ENCODE assay signal across 33 cellular contexts in the genomic region with DNA sequence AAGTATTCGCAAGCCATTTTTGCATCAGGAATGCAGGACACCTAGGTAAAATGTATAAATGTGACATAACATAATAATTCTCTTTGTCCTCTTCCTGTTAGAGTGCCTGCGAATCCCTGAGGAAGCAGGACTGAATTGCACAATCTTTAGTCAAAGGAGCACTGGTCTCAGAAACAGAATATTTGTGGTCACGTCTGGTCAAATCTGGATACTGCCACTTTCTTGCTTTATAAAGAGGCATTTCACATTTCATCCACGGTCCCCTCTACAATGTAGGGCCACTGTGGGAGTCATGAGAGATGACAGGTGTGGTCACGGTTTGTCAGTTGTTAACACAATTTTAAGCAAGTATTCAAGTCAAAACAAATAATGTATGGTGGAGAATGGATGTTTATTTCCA.
"Had no signal": no experiment of that assay in that cellular context is flagged by ENCODE, and none has a peak within 500 bp of the region (broad histone marks: within the 10 kb centered on the region; RNA-seq: fewer than 3 reads in every experiment).

No MANE protein-coding gene starts in this region.

- H3K9me3 ChIP-seq: MG63 had no signal

- H3K4me3 Mint-ChIP-seq: activated CD4-positive, alpha-beta memory T cell treated with anti-CD3 and anti-CD28 coated beads for 36 hours; activated naive CD4-positive, alpha-beta T cell treated with anti-CD3 and anti-CD28 coated beads, Interleukin-2, amount 10 ng/mL, durations not matched to agents 7 days and 5 days; activated naive CD8-positive, alpha-beta T cell; activated naive CD8-positive, alpha-beta T cell treated with anti-CD3 and anti-CD28 coated beads, Interleukin-2, amount 50 U/mL, for 24 hours; activated T-cell treated with anti-CD3 and anti-CD28 coated beads, Interleukin-2, amount 50 U/mL, for 4 hours; activated T-helper 1 cell treated with anti-CD3 and anti-CD28 coated beads, Interleukin-12 subunit alpha, Interleukin-12 subunit beta, Interleukin-2, Interleukin-4 antibody, amounts not matched to agents 30 ng/mL and 10 ng/mL and 1 ng/mL, durations not matched to agents 14 hours and 24 hours and 36 hours; central memory CD8-positive, alpha-beta T cell; T-helper 1 cell treated with Interleukin-12 subunit alpha and Interleukin-12 subunit beta and Interleukin-4 antibody, amounts not matched to agents 30 μg/mL and 1 μg/mL, for 36 hours; T-helper 2 cell treated with Interferon-gamma antibody and Interleukin-4, amounts not matched to agents 5 μg/mL and 100 μg/mL, for 36 hours had no signal

- DNase-seq: activated CD4-positive, alpha-beta memory T cell treated with anti-CD3 and anti-CD28 coated beads for 36 hours; activated CD4-positive, alpha-beta T cell treated with anti-CD3 and anti-CD28 coated beads, Interleukin-2, amount 50 U/mL, for 1 hour; activated CD8-positive, alpha-beta memory T cell treated with anti-CD3 and anti-CD28 coated beads, Interleukin-2, amount 50 U/mL, for 4 hours; activated naive CD4-positive, alpha-beta T cell treated with anti-CD3 and anti-CD28 coated beads, Interleukin-2, amount 10 ng/mL, durations not matched to agents 7 days and 5 days; activated naive CD8-positive, alpha-beta T cell treated with anti-CD3 and anti-CD28 coated beads, Interleukin-2, amount 50 U/mL, for 24 hours; activated T-cell treated with anti-CD3 and anti-CD28 coated beads for 4 hours; activated T-cell treated with anti-CD3 and anti-CD28 coated beads, Interleukin-2, amount 50 U/mL, for 4 hours; anterior cingulate cortex; Karpas-422; KBM-7; MG63; MV-4-11; NCI-H1092; NCI-H1436 treated with DMSO at 0.1 percent for 48 hours; NCI-H1694 treated with DMSO at 0.1 percent for 48 hours; NCI-H2029; NCI-H2171 treated with DMSO at 0.1 percent for 48 hours; NCI-H2227 treated with DMSO at 0.1 percent for 48 hours; NCI-H446 treated with DMSO at 0.1 percent for 48 hours; NCI-H524; NCI-H69; NCI-H82; SHP77; SK-N-SH had no signal

- H3K9me3 Mint-ChIP-seq: activated naive CD4-positive, alpha-beta T cell treated with anti-CD3 and anti-CD28 coated beads, Interleukin-2, amount 10 ng/mL, durations not matched to agents 7 days and 5 days; activated T-helper 1 cell treated with anti-CD3 and anti-CD28 coated beads, Interleukin-12 subunit alpha, Interleukin-12 subunit beta, Interleukin-2, Interleukin-4 antibody, amounts not matched to agents 30 ng/mL and 10 ng/mL and 1 ng/mL, durations not matched to agents 14 hours and 24 hours and 36 hours had no signal

- H3K9ac ChIP-seq: SK-N-SH had no signal

- H3K27me3 ChIP-seq: cardiac muscle cell, MG63, SJSA1 had no signal

- H3K4me3 ChIP-seq: cardiac muscle cell, MG63, SJSA1 had no signal

- H3K4me2 ChIP-seq: SK-N-SH had no signal

- H3K27ac Mint-ChIP-seq: activated CD4-positive, alpha-beta memory T cell treated with anti-CD3 and anti-CD28 coated beads for 36 hours; activated naive CD4-positive, alpha-beta T cell treated with anti-CD3 and anti-CD28 coated beads, Interleukin-2, amount 10 ng/mL, durations not matched to agents 7 days and 5 days; activated naive CD8-positive, alpha-beta T cell; activated naive CD8-positive, alpha-beta T cell treated with anti-CD3 and anti-CD28 coated beads, Interleukin-2, amount 50 U/mL, for 24 hours; activated T-helper 1 cell treated with anti-CD3 and anti-CD28 coated beads, Interleukin-12 subunit alpha, Interleukin-12 subunit beta, Interleukin-2, Interleukin-4 antibody, amounts not matched to agents 30 ng/mL and 10 ng/mL and 1 ng/mL, durations not matched to agents 14 hours and 24 hours and 36 hours; T-helper 1 cell treated with Interleukin-12 subunit alpha and Interleukin-12 subunit beta and Interleukin-4 antibody, amounts not matched to agents 30 μg/mL and 1 μg/mL, for 36 hours; T-helper 2 cell treated with Interferon-gamma antibody and Interleukin-4, amounts not matched to agents 5 μg/mL and 100 μg/mL, for 36 hours had no signal

- H3K27me3 Mint-ChIP-seq: activated CD4-positive, alpha-beta memory T cell treated with anti-CD3 and anti-CD28 coated beads for 36 hours; activated naive CD4-positive, alpha-beta T cell treated with anti-CD3 and anti-CD28 coated beads, Interleukin-2, amount 10 ng/mL, durations not matched to agents 7 days and 5 days; activated naive CD8-positive, alpha-beta T cell; activated naive CD8-positive, alpha-beta T cell treated with anti-CD3 and anti-CD28 coated beads, Interleukin-2, amount 50 U/mL, for 24 hours; central memory CD8-positive, alpha-beta T cell had no signal

- H3K4me1 ChIP-seq: SJSA1 had no signal

- ATAC-seq: activated naive CD8-positive, alpha-beta T cell treated with anti-CD3 and anti-CD28 coated beads, Interleukin-2, amount 50 U/mL, for 24 hours; activated T-cell treated with anti-CD3 and anti-CD28 coated beads, Interleukin-2, amount 50 U/mL, for 4 hours; Panc1 had no signal

- H3K4me1 Mint-ChIP-seq: activated naive CD4-positive, alpha-beta T cell treated with anti-CD3 and anti-CD28 coated beads, Interleukin-2, amount 10 ng/mL, durations not matched to agents 7 days and 5 days; activated naive CD8-positive, alpha-beta T cell treated with anti-CD3 and anti-CD28 coated beads, Interleukin-2, amount 50 U/mL, for 24 hours; central memory CD8-positive, alpha-beta T cell had no signal

- H3K27ac ChIP-seq: cardiac muscle cell, SJSA1 had no signal

- H3K36me3 ChIP-seq: cardiac muscle cell, MG63, SJSA1 had no signal

- FAIRE-seq: TTC549 had no signal

- H3K36me3 Mint-ChIP-seq: activated CD4-positive, alpha-beta memory T cell treated with anti-CD3 and anti-CD28 coated beads for 36 hours; activated naive CD4-positive, alpha-beta T cell treated with anti-CD3 and anti-CD28 coated beads, Interleukin-2, amount 10 ng/mL, durations not matched to agents 7 days and 5 days; activated naive CD8-positive, alpha-beta T cell had no signal
